ENCODE assay signal across 9 cellular contexts in the genomic region with DNA sequence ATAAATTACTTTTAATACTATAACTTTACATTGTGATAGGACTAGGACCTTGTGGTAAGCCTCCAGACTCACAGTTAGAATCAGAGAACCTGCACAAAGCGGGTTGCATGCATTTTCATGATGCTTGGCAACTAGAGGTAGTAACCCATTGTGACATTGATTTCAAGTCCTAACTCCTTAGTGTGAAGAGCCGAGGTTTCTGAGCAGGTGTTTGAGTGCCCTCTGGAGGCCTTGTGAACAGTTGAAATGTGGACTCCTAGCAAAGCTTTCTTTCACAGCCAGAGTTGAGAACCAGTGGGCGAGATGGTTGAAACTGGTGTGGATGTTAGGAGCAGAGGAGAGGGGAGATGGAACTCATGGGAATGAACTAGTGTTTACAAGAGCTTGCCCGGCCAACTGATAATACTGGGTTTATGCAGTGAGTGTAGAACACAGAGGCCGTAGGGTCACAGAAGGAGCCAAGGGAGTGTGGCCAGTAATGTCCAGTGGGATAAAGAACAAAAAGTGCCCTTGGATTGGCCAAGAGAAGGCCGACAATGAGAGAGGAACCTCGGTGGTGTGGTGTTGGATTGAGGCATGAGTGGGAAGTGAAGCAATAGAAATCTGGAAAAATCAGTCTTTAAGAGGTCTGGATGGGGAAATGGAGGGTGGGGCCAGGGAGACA. TPM values are rescaled to one million over a fixed set of nuclear protein-coding genes. Genes with fewer than 3 reads are reported as not detected.
A peak's percentile ranks its signal among the peaks of the same experiment; 100 is the strongest.
DNase-seq lines count a peak whose midpoint lies in the region; ATAC-seq and TF ChIP-seq lines count a peak whose summit lies in the region.
"Had no signal": no experiment of that assay in that cellular context is flagged by ENCODE, and none has a peak within 500 bp of the region (broad histone marks: within the 10 kb centered on the region; RNA-seq: fewer than 3 reads in every experiment).

No MANE protein-coding gene starts in this region.

- H3K36me3 Mint-ChIP-seq in Calu3 (ENCODE audit: insufficient read depth, unreplicated experiment): peaks cover 19% of the 10 kb centered on the region
- peaks cover 62% of the 10 kb centered on the region for H3K36me3 Mint-ChIP-seq in activated T-helper 17 cell treated with anti-CD3 and anti-CD28 coated beads, Interleukin-2, amount 50 U/mL, for 72 hours (ENCODE audit: low read depth)

- H3K27ac Mint-ChIP-seq in Calu3 (ENCODE audit: unreplicated experiment): no peak overlapping the region
- peak overlapping the region; percentile 2 for H3K27ac Mint-ChIP-seq in activated T-helper 17 cell treated with anti-CD3 and anti-CD28 coated beads, Interleukin-2, amount 50 U/mL, for 72 hours
- H3K27ac Mint-ChIP-seq: T-helper 1 cell treated with Interleukin-12 subunit alpha and Interleukin-12 subunit beta and Interleukin-4 antibody, amounts not matched to agents 30 μg/mL and 1 μg/mL, for 36 hours had no signal

- TF ChIP-seq EP300 in ovary (IDR thresholded peaks at IDR 0.05): no peak

- H3K36me3 ChIP-seq in OCI-LY7 (ENCODE audit: insufficient read depth, low read length) (peaks cover 39% of the 10 kb centered on the region; the same call in 1 of the 2 replicates), ovary (no peaks in the 10 kb centered on the region)

- DNase-seq in Calu3 (peak; percentile 46), OCI-LY7 (ENCODE audit: low spot score) (peak; percentile 76), foreskin keratinocyte (no peak), ovary (peak; percentile 21 to 51 (median 43)), OCI-M2 (lab: John Stamatoyannopoulos, UW; ENCODE audit: unreplicated experiment) (no peak)

- TF ChIP-seq POLR2A in ovary (IDR thresholded peaks at IDR 0.05): no peak

- ATAC-seq in HG03432 (IDR thresholded peaks at IDR 0.05; ENCODE audit: unreplicated experiment): peak; percentile 53
- ATAC-seq in activated T-helper 17 cell treated with anti-CD3 and anti-CD28 coated beads, Interleukin-2, amount 50 U/mL, for 72 hours (replicated peaks): peak; percentile 83
- peak; percentile 46 for ATAC-seq in foreskin keratinocyte
- no peak for ATAC-seq in GM18867 (IDR thresholded peaks at IDR 0.05; ENCODE audit: unreplicated experiment)

- H3K27me3 ChIP-seq in foreskin keratinocyte: no peaks in the 10 kb centered on the region
- no peaks in the 10 kb centered on the region for H3K27me3 ChIP-seq in ovary

- H3K27ac ChIP-seq in OCI-LY7 (ENCODE audit: low read depth, low read length, poor library complexity, severe bottlenecking): no peak overlapping the region
- H3K27ac ChIP-seq in foreskin keratinocyte: no peak overlapping the region
- H3K27ac ChIP-seq in ovary: no peak overlapping the region

- BruUV-seq in Calu3 (replicated peaks; lab: Mats Ljungman, UMichigan): no TSS peak
- BruUV-seq in OCI-LY7 (replicated peaks; lab: Mats Ljungman, UMichigan): no TSS peak

- peak; percentile 41 for TF ChIP-seq CTCF in Calu3 (IDR thresholded peaks at IDR 0.05; ENCODE audit: unreplicated experiment)
- TF ChIP-seq CTCF in OCI-LY7 (conservative IDR thresholded peaks at IDR 0.05; ENCODE audit: low read length): peak; percentile 83
- peak; percentile 73 for TF ChIP-seq CTCF in foreskin keratinocyte (conservative IDR thresholded peaks at IDR 0.05)
- peak; percentile 7 to 37 (median 33) for TF ChIP-seq CTCF in ovary (IDR thresholded peaks at IDR 0.05)

- no peaks in the 10 kb centered on the region for H3K9me3 Mint-ChIP-seq in Calu3 (ENCODE audit: low read depth, unreplicated experiment)
- H3K9me3 Mint-ChIP-seq in activated T-helper 17 cell treated with anti-CD3 and anti-CD28 coated beads, Interleukin-2, amount 50 U/mL, for 72 hours: no peaks in the 10 kb centered on the region
- H3K9me3 Mint-ChIP-seq: T-helper 1 cell treated with Interleukin-12 subunit alpha and Interleukin-12 subunit beta and Interleukin-4 antibody, amounts not matched to agents 30 μg/mL and 1 μg/mL, for 36 hours had no signal

- no peaks in the 10 kb centered on the region for H3K27me3 Mint-ChIP-seq in Calu3 (ENCODE audit: unreplicated experiment)
- no peaks in the 10 kb centered on the region for H3K27me3 Mint-ChIP-seq in activated T-helper 17 cell treated with anti-CD3 and anti-CD28 coated beads, Interleukin-2, amount 50 U/mL, for 72 hours

- no peak overlapping the region for H3K4me3 Mint-ChIP-seq in Calu3 (ENCODE audit: low read depth, unreplicated experiment)
- no peak overlapping the region for H3K4me3 Mint-ChIP-seq in activated T-helper 17 cell treated with anti-CD3 and anti-CD28 coated beads, Interleukin-2, amount 50 U/mL, for 72 hours
- H3K4me3 Mint-ChIP-seq: T-helper 1 cell treated with Interleukin-12 subunit alpha and Interleukin-12 subunit beta and Interleukin-4 antibody, amounts not matched to agents 30 μg/mL and 1 μg/mL, for 36 hours had no signal

- no peaks in the 10 kb centered on the region; the same call in 1 of the 2 replicates for H3K79me2 ChIP-seq in OCI-LY7 (ENCODE audit: insufficient read depth, low read depth, low read length)

- H3K4me2 ChIP-seq in OCI-LY7 (ENCODE audit: low read length): no peak overlapping the region

- intact Hi-C loops in Calu3 (cut with micrococcal nuclease; ENCODE audit: unreplicated experiment) (loop anchor here (1.0 kb wide), 2 partner anchors 79 to 183 kb away; no protein-coding TSS in a partner anchor), OCI-LY7 (cut with micrococcal nuclease; ENCODE audit: unreplicated experiment) (loop anchor here (1.0 to 5.0 kb wide), 2 partner anchors 80 to 182 kb away; no protein-coding TSS in a partner anchor), ovary (cut with DNase I) (loop anchor here in 1 of 4 donors (10.0 kb wide), 1 partner anchor 79 kb away; no protein-coding TSS in a partner anchor)

- H4K20me1 ChIP-seq in OCI-LY7 (ENCODE audit: insufficient read depth, low read length): 0 out of 2 replicates have a peak, but pooled peaks cover 3% of the 10 kb centered on the region

- H3K9me3 ChIP-seq in OCI-LY7 (ENCODE audit: low read length): no peaks in the 10 kb centered on the region
- no peaks in the 10 kb centered on the region for H3K9me3 ChIP-seq in ovary

- POLR2A ChIA-PET in OCI-LY7 (lab: Charles Lee): interaction anchor here (0.6 kb wide), 1 partner anchor 357 kb away, joined by 6 read pairs; no protein-coding TSS in a partner anchor

- CTCF ChIA-PET in Calu3 (lab: Charles Lee): interaction anchor here (1.0 to 1.2 kb wide), 2 partner anchors 11 to 78 kb away, joined by 3 read pairs; no protein-coding TSS in a partner anchor
- CTCF ChIA-PET in OCI-LY7 (lab: Charles Lee; ENCODE audit: unreplicated experiment): no interaction called here

- H3K4me1 ChIP-seq in OCI-LY7 (ENCODE audit: insufficient read depth, low read length, poor library complexity, severe bottlenecking): no peaks in the 10 kb centered on the region
- no peaks in the 10 kb centered on the region for H3K4me1 ChIP-seq in foreskin keratinocyte
- peaks cover 5% of the 10 kb centered on the region for H3K4me1 ChIP-seq in ovary (ENCODE audit: insufficient read depth)

- WGBS in ovary, 3 donors: 49 to 51% (median 49%) methylated on average over 7 of the region's 7 CpGs

- H3K4me1 Mint-ChIP-seq in Calu3 (ENCODE audit: low read depth, unreplicated experiment): peaks cover 27% of the 10 kb centered on the region
- peaks cover 12% of the 10 kb centered on the region for H3K4me1 Mint-ChIP-seq in activated T-helper 17 cell treated with anti-CD3 and anti-CD28 coated beads, Interleukin-2, amount 50 U/mL, for 72 hours

- H3K9me2 ChIP-seq in OCI-LY7 (ENCODE audit: insufficient read depth, low read length): no peaks in the 10 kb centered on the region

- H3K4me3 ChIP-seq in OCI-LY7 (ENCODE audit: low read depth, low read length, poor library complexity, severe bottlenecking) (no peak overlapping the region), ovary (no peak overlapping the region)

- H2AFZ ChIP-seq in OCI-LY7 (ENCODE audit: low read length): no peak overlapping the region

RNA-seq across cellular contexts. Expression of gene ZNF664, which starts 10.9 kb away (rescaled TPM):
- 130 and 147 TPM in 2 replicates for total RNA-seq in Calu3 (2022)
- total RNA-seq in OCI-LY7 (2014; rRNA removed; shearing (Covaris generic)): 45.6 and 60.0 TPM in 2 replicates
- total RNA-seq in OCI-LY7 (2022): 59.8 and 67.1 TPM in 2 replicates
- 10 to 100 TPM; 35.6 to 48.3 TPM for total RNA-seq in activated T-helper 17 cell treated with anti-CD3 and anti-CD28 coated beads, Interleukin-2, amount 50 U/mL, for 72 hours
- 58.2 and 64.9 TPM in 2 replicates for total RNA-seq in foreskin keratinocyte
- 19.4 and 21.9 TPM in 2 replicates for polyA plus RNA-seq in foreskin keratinocyte
- total RNA-seq in ovary: 10 to 100 TPM; 47.6 to 74.7 (median 67.8) TPM
- polyA plus RNA-seq in ovary: 10 to 100 TPM; 33.5 to 52.5 TPM

RNA-seq across cellular contexts. Expression of gene CCDC92, which starts 11.3 kb away (rescaled TPM):
- total RNA-seq in Calu3 (2022) (31.8 and 35.0 TPM in 2 replicates), OCI-LY7 (2022) (10.2 and 12.3 TPM in 2 replicates), foreskin keratinocyte (14.7 and 15.8 TPM in 2 replicates), ovary (10 to 100 TPM; 13.9 to 51.0 (median 35.2) TPM)
- total RNA-seq in OCI-LY7 (2014; rRNA removed; shearing (Covaris generic)): 2.5 and 3.1 TPM in 2 replicates
- total RNA-seq in activated T-helper 17 cell treated with anti-CD3 and anti-CD28 coated beads, Interleukin-2, amount 50 U/mL, for 72 hours: 10 to 100 TPM; 19.2 to 19.4 TPM
- polyA plus RNA-seq in foreskin keratinocyte (23.0 and 26.9 TPM in 2 replicates), ovary (10 to 100 TPM; 21.9 to 34.6 TPM)

Comparison
In these comparisons a context has a peak if more than half of its experiments do, and no peak if none do; other contexts are left out.
1. DNase-seq: peak in Calu3 (single experiment), OCI-LY7 (single experiment) and ovary (5 of 5); none in foreskin keratinocyte (0 of 2) and OCI-M2 (single experiment).
2. CTCF ChIP-seq: peak in every context shown above with its lines; median percentile 83 in OCI-LY7; 73 in foreskin keratinocyte; 41 in Calu3; 33 in ovary.